In genomic region chr4:3234171-3235029, GRCh38 we compare ENCODE assay signal across 1 cellular context.
TF ChIP-seq lines count a peak whose summit lies in the region.

No MANE protein-coding gene starts in this region.

TF ChIP-seq in SK-N-SH, 30 proteins besides CTCF, POLR2A, EP300 and RAD21:
- TF ChIP-seq TCF12 (IDR thresholded peaks at IDR 0.05) = no peak
- TF ChIP-seq GATA2 (CRISPR knock-in tag; IDR thresholded peaks at IDR 0.05) = no peak
- TF ChIP-seq USF2 (IDR thresholded peaks at IDR 0.05; ENCODE audit: borderline replicate concordance, low read depth, low read length) = no peak
- no peak for TF ChIP-seq ELF1 (IDR thresholded peaks at IDR 0.05)
- TF ChIP-seq MXI1 (IDR thresholded peaks at IDR 0.05; ENCODE audit: low read depth, low read length) = peak; percentile 60; the same call in 1 of the 2 replicates
